Comparison of ENCODE assay signal across 8 cellular contexts in the genomic region with DNA sequence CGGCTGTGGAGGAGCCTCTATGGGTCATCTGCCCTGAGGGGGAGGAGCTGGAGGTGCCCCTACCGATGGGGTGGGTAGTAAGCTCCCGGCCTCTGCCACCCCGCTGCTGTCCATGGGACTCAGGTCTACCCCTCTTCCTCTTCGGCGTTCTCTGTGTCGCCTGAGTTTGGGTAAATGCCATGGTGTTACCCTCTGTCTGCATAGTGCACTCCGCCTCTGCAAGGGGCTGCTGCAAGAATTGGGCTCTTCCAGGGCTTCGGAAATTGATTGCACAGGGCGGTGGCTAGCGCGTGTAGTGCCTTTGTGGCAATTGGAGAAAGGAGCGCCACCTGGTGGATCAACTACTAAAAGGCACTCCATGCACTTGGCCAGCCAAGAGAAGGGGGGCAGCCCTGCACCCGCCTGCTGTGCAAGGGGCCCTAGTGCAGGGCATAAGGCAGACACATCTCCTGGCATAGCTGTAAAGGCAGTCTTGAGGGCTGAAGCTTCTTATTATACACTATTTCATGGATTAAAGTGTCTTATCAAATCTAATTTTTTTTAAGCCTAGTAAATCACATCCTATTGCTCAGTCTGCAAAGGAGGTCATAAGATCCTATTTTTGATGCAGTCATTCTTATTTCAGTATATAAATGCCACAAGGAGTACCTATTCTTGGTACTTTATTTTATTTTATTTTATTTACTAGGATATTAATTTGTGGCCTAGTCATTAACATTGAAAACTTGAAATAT.
A peak's percentile ranks its signal among the peaks of the same experiment; 100 is the strongest.
DNase-seq lines count a peak whose midpoint lies in the region; ATAC-seq lines count a peak whose summit lies in the region.

No MANE protein-coding gene starts in this region.

- POLR2A ChIA-PET in T-cell (lab: Charles Lee): interaction anchor here in 1 of 2 donors (0.5 kb wide), 1 partner anchor 616 kb away, joined by 3 read pairs; no protein-coding TSS in a partner anchor

- CTCF ChIA-PET in T-cell (lab: Charles Lee): interaction anchor here (0.6 to 2.8 kb wide), 13 partner anchors 9 to 606 kb away, joined by 3 to 10 read pairs (median 4); no protein-coding TSS in a partner anchor

- peaks cover 5% of the 10 kb centered on the region for H3K27me3 ChIP-seq in skeletal muscle satellite cell (ENCODE audit: control insufficient read depth, insufficient read depth, low read length)

- peak overlapping the region; percentile 55 for H3K4me2 ChIP-seq in skeletal muscle satellite cell (ENCODE audit: low read length)

- no peaks in the 10 kb centered on the region for H3K36me3 Mint-ChIP-seq in T-cell

- no peaks in the 10 kb centered on the region for H3K9me3 ChIP-seq in skeletal muscle satellite cell (replicated peaks; ENCODE audit: low read length)

- no peaks in the 10 kb centered on the region for H3K36me3 ChIP-seq in skeletal muscle satellite cell (ENCODE audit: insufficient read depth, low read length)

- ATAC-seq in GM18499 (IDR thresholded peaks at IDR 0.05; ENCODE audit: insufficient read depth, unreplicated experiment) (peak; percentile 86), HG02642 (IDR thresholded peaks at IDR 0.05; ENCODE audit: poor library complexity, unreplicated experiment) (peak; percentile 99), T-cell (replicated peaks in 1 of 4) (peak; percentile 85 to 96 (median 92))

- peak overlapping the region in 1 of 2 donors; percentile 19 for H3K27ac Mint-ChIP-seq in T-cell

- H3K9me3 Mint-ChIP-seq in T-cell: no peaks in the 10 kb centered on the region

- H3K4me1 Mint-ChIP-seq in T-cell: peaks cover 3 to 10% (median 5%) of the 10 kb centered on the region in 3 donors

- peaks cover 5% of the 10 kb centered on the region for H3K4me1 ChIP-seq in skeletal muscle satellite cell (ENCODE audit: control insufficient read depth, insufficient read depth, low read length)

- peak overlapping the region in 1 of 3 donors; percentile 44 for H3K4me3 Mint-ChIP-seq in T-cell

- H3K9ac ChIP-seq in skeletal muscle satellite cell (ENCODE audit: low read depth, low read length): no peak overlapping the region

- peaks cover 25 to 26% of the 10 kb centered on the region in 2 donors for H3K27me3 Mint-ChIP-seq in T-cell

- H3K4me3 ChIP-seq in skeletal muscle satellite cell (ENCODE audit: low read length): no peak overlapping the region

- peak; percentile 88 for DNase-seq in NAMALWA (ENCODE audit: low spot score)
- DNase-seq in T-cell: peak; percentile 43 to 82 (median 70)
- DNase-seq in amniotic epithelial cell (ENCODE audit: low read depth): peak; percentile 55
- DNase-seq in hippocampal formation (lab: John Stamatoyannopoulos, UW): peak; percentile 47 to 59
- no peak for DNase-seq in mesenteric fat pad (ENCODE audit: low spot score)
